Comparison of ENCODE assay signal across 18 cellular contexts in the genomic region with DNA sequence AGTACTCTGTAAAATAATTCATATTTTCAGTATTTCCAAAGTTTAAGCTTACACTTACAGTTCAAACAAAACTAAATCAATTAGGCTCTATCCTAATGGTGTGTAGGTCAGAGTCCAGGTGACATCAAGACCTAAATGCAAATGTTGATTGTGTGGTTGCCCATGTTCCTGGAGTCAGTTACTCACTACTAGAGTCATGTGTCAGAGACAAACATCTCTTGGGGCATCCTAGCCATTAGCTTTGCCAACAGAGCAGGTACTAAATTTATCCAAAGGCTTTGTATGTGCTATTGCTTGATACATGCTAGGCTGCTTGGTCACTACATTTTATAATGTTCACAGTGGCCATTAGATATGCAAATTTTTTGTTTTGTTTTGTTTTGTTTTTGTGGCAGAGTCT.
"Had no signal": no experiment of that assay in that cellular context is flagged by ENCODE, and none has a peak within 500 bp of the region (broad histone marks: within the 10 kb centered on the region; RNA-seq: fewer than 3 reads in every experiment).

No MANE protein-coding gene starts in this region.

- FAIRE-seq: kidney had no signal

- H3K36me3 ChIP-seq: prostate gland had no signal

- H3K4me1 ChIP-seq: prostate gland, sigmoid colon, testis had no signal

- H3K27ac ChIP-seq: lower lobe of right lung, prostate gland, sigmoid colon, stomach, testis, upper lobe of left lung, VCaP had no signal

- H3K27me3 ChIP-seq: sigmoid colon, stomach, testis, upper lobe of left lung had no signal

- ATAC-seq: effector memory CD8-positive, alpha-beta T cell; lower lobe of right lung had no signal

- H3K4me3 ChIP-seq: lower lobe of right lung, prostate gland, sigmoid colon, stomach, testis, upper lobe of left lung had no signal

- H3K9me3 ChIP-seq: lower lobe of right lung, prostate gland, sigmoid colon, stomach, testis, upper lobe of left lung had no signal

- DNase-seq: activated CD4-positive, alpha-beta T cell treated with anti-CD3 and anti-CD28 coated beads for 1 hour; activated CD4-positive, alpha-beta T cell treated with anti-CD3 and anti-CD28 coated beads, Interleukin-2, amount 50 U/mL, for 4 hours; activated naive CD4-positive, alpha-beta T cell treated with Interleukin-2 at 50 U/mL for 16 hours; activated T-cell treated with anti-CD3 and anti-CD28 coated beads for 4 hours; aorta; effector memory CD8-positive, alpha-beta T cell; hypothalamus; kidney; lower lobe of right lung; sigmoid colon; stimulated activated CD4-positive, alpha-beta T cell treated with anti-CD3 and anti-CD28 coated beads, Interleukin-12 subunit alpha, Interleukin-12 subunit beta, amount 100 ng/mL, for 4 hours; stimulated activated CD4-positive, alpha-beta T cell treated with anti-CD3 and anti-CD28 coated beads, Interleukin-2, amount 100 ng/mL, for 24 hours; stomach; T1000; testis; upper lobe of left lung had no signal
